ENCODE assay signal across 20 cellular contexts in genomic region chr12:100767950-100768349, GRCh38. TPM values are rescaled to one million over a fixed set of nuclear protein-coding genes. Genes with fewer than 3 reads are reported as not detected.
"Had no signal": no experiment of that assay in that cellular context is flagged by ENCODE, and none has a peak within 500 bp of the region (broad histone marks: within the 10 kb centered on the region; RNA-seq: fewer than 3 reads in every experiment).

No MANE protein-coding gene starts in this region.

- H3K36me3 ChIP-seq: SJCRH30 had no signal

- H3K27me3 ChIP-seq: SJCRH30 had no signal

- H3K27ac ChIP-seq: RWPE1, SJCRH30 had no signal

- DNase-seq: KBM-7, MV-4-11, NCI-H1048, NCI-H1105, NCI-H1436 treated with DMSO at 0.1 percent for 48 hours, NCI-H1694, NCI-H187 treated with DMSO at 0.1 percent for 48 hours, NCI-H2081, NCI-H2107, NCI-H2227 treated with DMSO at 0.1 percent for 48 hours, NCI-H524, NCI-H526 treated with DMSO at 0.1 percent for 48 hours, NCI-H774, SHP77 treated with DMSO at 0.1 percent for 48 hours, SJCRH30 had no signal

- FAIRE-seq: RCC 7860 had no signal

- ATAC-seq: SK-N-SH treated with all-trans-retinoic acid at 6 μM for 48 hours had no signal

- H3K4me3 ChIP-seq: SJCRH30 had no signal

- H3K9me3 ChIP-seq: SJCRH30 had no signal

- H3K4me1 ChIP-seq: SJCRH30 had no signal

RNA-seq across cellular contexts. Expression of gene ANO4, which starts 26.6 kb away (rescaled TPM):
- total RNA-seq: NCI-H460 had no signal
- polyA plus RNA-seq: IgD-negative memory B cell had no signal
